8 cellular contexts compared by ENCODE assay signal in the genomic region with DNA sequence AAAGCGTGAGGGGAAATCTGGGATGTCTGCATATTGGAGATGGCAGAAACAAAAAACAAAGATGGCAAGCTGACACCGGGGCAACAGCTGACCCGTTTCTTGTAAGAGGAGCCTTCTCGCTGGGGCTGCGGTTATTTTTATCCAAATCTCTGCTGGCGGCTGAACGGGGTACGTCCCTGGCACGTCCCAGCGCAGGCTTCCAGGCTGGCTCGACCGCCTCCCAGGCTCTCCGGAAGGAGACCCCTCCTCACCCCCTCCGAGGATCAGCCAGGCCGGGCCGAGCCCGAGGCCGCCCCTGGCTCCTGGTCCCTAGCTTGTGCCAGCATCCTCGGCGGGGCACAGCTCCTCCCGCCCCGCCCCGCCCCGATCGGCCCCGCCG. TPM values are rescaled to one million over a fixed set of nuclear protein-coding genes. Genes with fewer than 3 reads are reported as not detected.
DNase-seq lines count a peak whose midpoint lies in the region; ATAC-seq and TF ChIP-seq lines count a peak whose summit lies in the region.

No MANE protein-coding gene starts in this region.

- H3K4me1 ChIP-seq in MM.1S (ENCODE audit: low read length), result 0 out of 2 replicates have a peak, but pooled peaks cover 4% of the 10 kb centered on the region
- H3K4me1 ChIP-seq in left ventricle myocardium inferior, result peaks cover 47% of the 10 kb centered on the region

- peaks cover 10% of the 10 kb centered on the region for H3K27me3 Mint-ChIP-seq in activated T-cell treated with anti-CD3 and anti-CD28 coated beads, Interleukin-2, amount 50 U/mL, for 4 hours (ENCODE audit: low read depth)
- H3K27me3 Mint-ChIP-seq in activated naive CD8-positive, alpha-beta T cell treated with anti-CD3 and anti-CD28 coated beads for 36 hours, result peaks cover 21% of the 10 kb centered on the region

- H3K4me3 Mint-ChIP-seq in activated T-cell treated with anti-CD3 and anti-CD28 coated beads, Interleukin-2, amount 50 U/mL, for 4 hours, result peak overlapping the region; percentile 87
- peak overlapping the region; percentile 74 for H3K4me3 Mint-ChIP-seq in activated naive CD8-positive, alpha-beta T cell treated with anti-CD3 and anti-CD28 coated beads for 36 hours

- H3K27ac Mint-ChIP-seq in activated naive CD8-positive, alpha-beta T cell treated with anti-CD3 and anti-CD28 coated beads for 36 hours, result peak overlapping the region; percentile 41

- H3K4me3 ChIP-seq in MM.1S (ENCODE audit: low read length) (peak overlapping the region; percentile 79), left ventricle myocardium inferior (peak overlapping the region; percentile 90)

- H3K9me3 ChIP-seq in MM.1S (replicated peaks; ENCODE audit: insufficient read depth, low read length) (no peaks in the 10 kb centered on the region), left ventricle myocardium inferior (replicated peaks) (no peaks in the 10 kb centered on the region)

- peak overlapping the region; percentile 90 for H2AFZ ChIP-seq in MM.1S (ENCODE audit: low read length)

- peak; percentile 5 for DNase-seq in activated T-cell treated with anti-CD3 and anti-CD28 coated beads, Interleukin-2, amount 50 U/mL, for 4 hours
- DNase-seq in activated T-cell treated with anti-CD3 and anti-CD28 coated beads for 4 hours, result no peak
- DNase-seq in HEK293T (ENCODE audit: extremely low spot score), result peak; percentile 42
- DNase-seq in MM.1S, result peak; percentile 41
- DNase-seq in activated naive CD8-positive, alpha-beta T cell treated with anti-CD3 and anti-CD28 coated beads for 36 hours, result no peak
- peak; percentile 33 for DNase-seq in left ventricle myocardium inferior
- peak in 9 of 10 donors; percentile 14 to 92 (median 46) for DNase-seq in posterior cingulate gyrus
- DNase-seq in HT-29 (ENCODE audit: low spot score), result no peak

- peak overlapping the region; percentile 72 for H3K4me2 ChIP-seq in MM.1S (ENCODE audit: low read depth, low read length)

- POLR2A ChIA-PET in HEK293T (lab: Yijun Ruan, JAX), result interaction anchor here (1.0 to 2.0 kb wide), 4 partner anchors 14 to 695 kb away, joined by 3 to 6 read pairs (median 4); partner anchors contain the start of genes DCUN1D4 and SPATA18

- H3F3A ChIP-seq in MM.1S (ENCODE audit: insufficient read depth, low read length), result no peaks in the 10 kb centered on the region

- TF ChIP-seq CTCF in MM.1S (IDR thresholded peaks at IDR 0.05; ENCODE audit: low read length), result no peak
- TF ChIP-seq CTCF in left ventricle myocardium inferior (IDR thresholded peaks at IDR 0.05; ENCODE audit: borderline replicate concordance), result no peak

- H3K27ac ChIP-seq in MM.1S (ENCODE audit: low read length), result no peak overlapping the region
- H3K27ac ChIP-seq in left ventricle myocardium inferior (replicated peaks), result peak overlapping the region; percentile 93

- ATAC-seq in activated T-cell treated with anti-CD3 and anti-CD28 coated beads, Interleukin-2, amount 50 U/mL, for 4 hours, result peak; percentile 69 to 71

- H3K36me3 ChIP-seq in MM.1S (replicated peaks; ENCODE audit: insufficient read depth, low read length) (no peaks in the 10 kb centered on the region), left ventricle myocardium inferior (no peaks in the 10 kb centered on the region)

- H3K79me2 ChIP-seq in MM.1S (ENCODE audit: low read length), result peaks cover 12% of the 10 kb centered on the region; the same call in 1 of the 2 replicates

- intact Hi-C loops in left ventricle myocardium inferior (cut with micrococcal nuclease), result no loop called here
- intact Hi-C loops in posterior cingulate gyrus (cut with DNase I), result loop anchor here (5.0 kb wide), 1 partner anchor 195 kb away; the partner anchor contains the start of gene DCUN1D4

- H3K27me3 ChIP-seq in MM.1S (replicated peaks; ENCODE audit: insufficient read depth, low read length), result no peaks in the 10 kb centered on the region
- H3K27me3 ChIP-seq in left ventricle myocardium inferior (ENCODE audit: low read depth), result peaks cover 4% of the 10 kb centered on the region

- no peaks in the 10 kb centered on the region for H4K20me1 ChIP-seq in MM.1S (ENCODE audit: insufficient read depth, low read length)

- H3K36me3 Mint-ChIP-seq in activated T-cell treated with anti-CD3 and anti-CD28 coated beads, Interleukin-2, amount 50 U/mL, for 4 hours (ENCODE audit: insufficient read depth), result peaks cover 3% of the 10 kb centered on the region
- H3K36me3 Mint-ChIP-seq in activated naive CD8-positive, alpha-beta T cell treated with anti-CD3 and anti-CD28 coated beads for 36 hours, result no peaks in the 10 kb centered on the region

- peaks cover 24% of the 10 kb centered on the region for H3K4me1 Mint-ChIP-seq in activated T-cell treated with anti-CD3 and anti-CD28 coated beads, Interleukin-2, amount 50 U/mL, for 4 hours (ENCODE audit: low read depth)
- peaks cover 20% of the 10 kb centered on the region for H3K4me1 Mint-ChIP-seq in activated naive CD8-positive, alpha-beta T cell treated with anti-CD3 and anti-CD28 coated beads for 36 hours

- no peaks in the 10 kb centered on the region for H3K9me3 Mint-ChIP-seq in activated T-cell treated with anti-CD3 and anti-CD28 coated beads, Interleukin-2, amount 50 U/mL, for 4 hours
- H3K9me3 Mint-ChIP-seq in activated naive CD8-positive, alpha-beta T cell treated with anti-CD3 and anti-CD28 coated beads for 36 hours, result no peaks in the 10 kb centered on the region

- no peaks in the 10 kb centered on the region for H3K9me2 ChIP-seq in MM.1S (replicated peaks; ENCODE audit: insufficient read depth, low read length)

- CTCF ChIA-PET in HEK293T (lab: Yijun Ruan, JAX), result no interaction called here

- peak overlapping the region; percentile 55; the same call in 1 of the 2 replicates for H3K9ac ChIP-seq in MM.1S (ENCODE audit: low read length)

TF ChIP-seq in HEK293T, 16 proteins besides CTCF, POLR2A, EP300 and RAD21:
- TF ChIP-seq ARNT (IDR thresholded peaks at IDR 0.05) (no peak), FOXA1 (IDR thresholded peaks at IDR 0.05) (no peak), BHLHE40 (IDR thresholded peaks at IDR 0.05; ENCODE audit: borderline replicate concordance) (no peak), TARDBP (IDR thresholded peaks at IDR 0.05) (no peak), NFRKB (IDR thresholded peaks at IDR 0.05) (no peak), LEF1 (IDR thresholded peaks at IDR 0.05; ENCODE audit: borderline replicate concordance) (no peak), ELF4 (IDR thresholded peaks at IDR 0.05) (no peak), SUZ12 (IDR thresholded peaks at IDR 0.05) (no peak)
- TF ChIP-seq, protein P1, sequence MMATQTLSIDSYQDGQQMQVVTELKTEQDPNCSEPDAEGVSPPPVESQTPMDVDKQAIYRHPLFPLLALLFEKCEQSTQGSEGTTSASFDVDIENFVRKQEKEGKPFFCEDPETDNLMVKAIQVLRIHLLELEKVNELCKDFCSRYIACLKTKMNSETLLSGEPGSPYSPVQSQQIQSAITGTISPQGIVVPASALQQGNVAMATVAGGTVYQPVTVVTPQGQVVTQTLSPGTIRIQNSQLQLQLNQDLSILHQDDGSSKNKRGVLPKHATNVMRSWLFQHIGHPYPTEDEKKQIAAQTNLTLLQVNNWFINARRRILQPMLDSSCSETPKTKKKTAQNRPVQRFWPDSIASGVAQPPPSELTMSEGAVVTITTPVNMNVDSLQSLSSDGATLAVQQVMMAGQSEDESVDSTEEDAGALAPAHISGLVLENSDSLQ (IDR thresholded peaks at IDR 0.05), result no peak

RNA-seq across cellular contexts. Expression of gene SGCB, which starts 0.4 kb away (rescaled TPM):
- 1 to 10 TPM; 6.5 to 9.2 (median 9.0) TPM for total RNA-seq in activated T-cell treated with anti-CD3 and anti-CD28 coated beads, Interleukin-2, amount 50 U/mL, for 4 hours
- 1 to 10 TPM; 7.7 to 8.2 TPM for total RNA-seq in activated naive CD8-positive, alpha-beta T cell treated with anti-CD3 and anti-CD28 coated beads for 36 hours
- 78.8 TPM for total RNA-seq in left ventricle myocardium inferior
- 1.7 and 1.9 TPM in 2 replicates for total RNA-seq in HT-29 (2014; rRNA removed; shearing (Covaris generic))

RNA-seq across cellular contexts. Expression of gene SPATA18, which starts 13.4 kb away (rescaled TPM):
- total RNA-seq in activated T-cell treated with anti-CD3 and anti-CD28 coated beads, Interleukin-2, amount 50 U/mL, for 4 hours, result under 1 TPM in 1 of 3 donors, not detected in 2; 0.05 TPM
- total RNA-seq in activated naive CD8-positive, alpha-beta T cell treated with anti-CD3 and anti-CD28 coated beads for 36 hours, result under 1 TPM in 1 of 2 experiments, not detected in 1; 0.44 TPM
- total RNA-seq in left ventricle myocardium inferior, result 1.6 TPM
- total RNA-seq in HT-29 (2014; rRNA removed; shearing (Covaris generic)), result 0.10 TPM in 1 of 2 replicates, not detected in the other

RNA-seq across cellular contexts. Expression of gene LRRC66, which starts 17.6 kb away (rescaled TPM):
- total RNA-seq in activated T-cell treated with anti-CD3 and anti-CD28 coated beads, Interleukin-2, amount 50 U/mL, for 4 hours, result not detected
- under 1 TPM; 0.06 TPM for total RNA-seq in activated naive CD8-positive, alpha-beta T cell treated with anti-CD3 and anti-CD28 coated beads for 36 hours
- total RNA-seq in left ventricle myocardium inferior, result 0.25 TPM
- 1.5 TPM in 2 replicates for total RNA-seq in HT-29 (2014; rRNA removed; shearing (Covaris generic))

Comparison
In these comparisons a context has a peak if more than half of its experiments do, and no peak if none do; other contexts are left out.
1. DNase-seq: peak in activated T-cell treated with anti-CD3 and anti-CD28 coated beads, Interleukin-2, amount 50 U/mL, for 4 hours (single experiment), HEK293T (single experiment), MM.1S (single experiment), left ventricle myocardium inferior (single experiment) and posterior cingulate gyrus (9 of 10); none in activated T-cell treated with anti-CD3 and anti-CD28 coated beads for 4 hours (single experiment), activated naive CD8-positive, alpha-beta T cell treated with anti-CD3 and anti-CD28 coated beads for 36 hours (single experiment) and HT-29 (single experiment).